ENCODE assay signal across 8 cellular contexts in the genomic region with DNA sequence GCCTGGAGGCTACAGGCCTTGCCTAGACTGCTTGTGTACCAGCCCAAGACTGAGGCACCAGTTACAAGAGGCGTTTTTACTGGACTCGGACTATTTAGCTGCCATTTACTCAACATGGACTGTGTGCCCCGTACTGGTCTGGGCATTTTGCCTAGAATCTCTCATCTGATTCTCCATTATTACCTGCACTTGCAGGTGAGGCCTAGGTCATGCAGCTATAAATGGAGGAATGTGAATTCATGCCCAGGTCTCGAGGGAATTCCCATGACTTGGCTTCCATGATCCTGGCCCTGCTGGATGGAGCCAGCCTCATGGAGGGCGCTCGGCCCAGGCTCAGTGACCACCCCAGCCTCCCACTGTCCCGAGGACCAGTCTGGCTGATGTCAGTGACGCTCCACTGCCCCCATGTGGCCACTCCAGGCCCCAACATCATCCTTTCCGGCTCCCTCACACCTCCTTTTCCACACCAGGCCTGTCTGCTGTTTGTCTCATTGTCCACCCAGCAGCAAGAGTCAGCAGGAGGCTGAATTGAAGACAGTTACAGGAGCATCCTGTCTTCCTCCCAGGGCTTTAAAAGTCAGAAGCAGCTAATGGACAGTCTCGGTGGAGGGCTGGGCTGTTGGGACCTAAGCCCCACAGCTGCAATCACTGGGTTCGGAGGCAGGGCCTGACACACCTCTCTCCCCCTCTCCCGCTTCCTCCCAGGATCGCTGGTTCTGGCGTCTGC. TPM values are rescaled to one million over a fixed set of nuclear protein-coding genes. Genes with fewer than 3 reads are reported as not detected.
DNase-seq lines count a peak whose midpoint lies in the region; ATAC-seq and TF ChIP-seq lines count a peak whose summit lies in the region.

No MANE protein-coding gene starts in this region.

- RAD21 ChIA-PET in HCT116 (lab: Charles Lee; ENCODE audit: low non-redundant PET in 1 of 2, low total read pairs in 2 of 2, uncharacterized antibody in 2 of 2, unreplicated experiment in 2 of 2) = interaction anchor here in 1 of 2 experiments (0.6 kb wide), 1 partner anchor 619 kb away, joined by 3 read pairs; no protein-coding TSS in a partner anchor

- ATAC-seq in CD8-positive, alpha-beta T cell = peak; percentile 79
- peak; percentile 89 for ATAC-seq in HCT116
- no peak for ATAC-seq in HG02571 (IDR thresholded peaks at IDR 0.05; ENCODE audit: unreplicated experiment)
- no peak for ATAC-seq in GM21723 (IDR thresholded peaks at IDR 0.05; ENCODE audit: unreplicated experiment)

- H3K9me3 Mint-ChIP-seq in CD8-positive, alpha-beta T cell = no peaks in the 10 kb centered on the region
- H3K9me3 Mint-ChIP-seq in osteocyte (ENCODE audit: unreplicated experiment) = no peaks in the 10 kb centered on the region

- no peak overlapping the region for H3K4me3 Mint-ChIP-seq in CD8-positive, alpha-beta T cell
- H3K4me3 Mint-ChIP-seq in osteocyte (ENCODE audit: unreplicated experiment) = no peak overlapping the region

- no peak overlapping the region for H3K4me3 ChIP-seq in CD8-positive, alpha-beta T cell (ENCODE audit: low read depth, low read length)
- no peak overlapping the region for H3K4me3 ChIP-seq in HCT116 (replicated peaks in 1 of 2; ENCODE audit: low read depth in 1 of 2, low read length in 2 of 2)

- H3K27me3 Mint-ChIP-seq in CD8-positive, alpha-beta T cell (ENCODE audit: low read depth) = no peaks in the 10 kb centered on the region
- no peaks in the 10 kb centered on the region for H3K27me3 Mint-ChIP-seq in osteocyte (ENCODE audit: unreplicated experiment)

- no TSS peak for BruUV-seq in HCT116 (replicated peaks; lab: Mats Ljungman, UMichigan)

- no peak overlapping the region for H3K27ac Mint-ChIP-seq in CD8-positive, alpha-beta T cell
- no peak overlapping the region for H3K27ac Mint-ChIP-seq in osteocyte (ENCODE audit: unreplicated experiment)

- peak; percentile 60 for TF ChIP-seq CTCF in CD8-positive, alpha-beta T cell (IDR thresholded peaks at IDR 0.05)
- TF ChIP-seq CTCF in HCT116 (IDR thresholded peaks at IDR 0.05 in 2 of 3, conservative IDR thresholded peaks at IDR 0.05 in 1 of 3; ENCODE audit: borderline replicate concordance in 1 of 3, insufficient read depth in 1 of 3, low read depth in 2 of 3, low read length in 2 of 3) (peak; percentile 60 to 89 (median 88); a peak in 5 of 6 replicates), osteocyte (IDR thresholded peaks at IDR 0.05) (peak; percentile 79)

- POLR2A ChIA-PET in CD8-positive, alpha-beta T cell (lab: Charles Lee) = interaction anchor here (0.8 to 1.5 kb wide), 3 partner anchors 15 to 432 kb away, joined by 3 to 5 read pairs (median 3); partner anchors contain the start of gene EIF6
- POLR2A ChIA-PET in HCT116 (lab: Charles Lee) = no interaction called here

- peaks cover 59% of the 10 kb centered on the region for H3K36me3 Mint-ChIP-seq in CD8-positive, alpha-beta T cell
- H3K36me3 Mint-ChIP-seq in osteocyte (ENCODE audit: unreplicated experiment) = peaks cover 13% of the 10 kb centered on the region

- TF ChIP-seq POLR2A in HCT116 (IDR thresholded peaks at IDR 0.05; ENCODE audit: borderline replicate concordance, extremely low read depth, insufficient read depth, insufficient read length) = no peak

- no peak overlapping the region for H2AFZ ChIP-seq in HCT116 (ENCODE audit: low read depth, low read length, poor library complexity, severe bottlenecking)

- no peaks in the 10 kb centered on the region for H3K9me2 ChIP-seq in HCT116 (ENCODE audit: insufficient read depth)

- no peaks in the 10 kb centered on the region for H3K4me1 ChIP-seq in CD8-positive, alpha-beta T cell (ENCODE audit: insufficient read depth, low read length)
- H3K4me1 ChIP-seq in HCT116 (ENCODE audit: control insufficient read depth in 1 of 2, insufficient read depth in 2 of 2, low read length in 2 of 2) = peaks cover 9 to 17% of the 10 kb centered on the region in 2 experiments

- no peak overlapping the region for H3K27ac ChIP-seq in CD8-positive, alpha-beta T cell (ENCODE audit: low read depth, low read length)
- H3K27ac ChIP-seq in HCT116 (ENCODE audit: low read depth, low read length) = no peak overlapping the region

- peak overlapping the region; percentile 30; the same call in 1 of the 2 replicates for H3K4me2 ChIP-seq in HCT116 (ENCODE audit: low read length)

- DNase-seq in CD8-positive, alpha-beta T cell = peak in 6 of 7 experiments; percentile 16 to 66 (median 51)
- DNase-seq in HCT116 (ENCODE audit: low read depth, low spot score) (no peak), OCI-M1 (lab: John Stamatoyannopoulos, UW) (peak; percentile 83), globus pallidus (ENCODE audit: low spot score) (peak; percentile 40), osteocyte (ENCODE audit: extremely low spot score, unreplicated experiment) (no peak)
- peak; percentile 51 for DNase-seq in activated naive CD4-positive, alpha-beta T cell treated with Interleukin-2 at 50 U/mL for 16 hours

- H3K27me3 ChIP-seq in CD8-positive, alpha-beta T cell (ENCODE audit: insufficient read depth, low read length) = no peaks in the 10 kb centered on the region
- no peaks in the 10 kb centered on the region for H3K27me3 ChIP-seq in HCT116 (ENCODE audit: insufficient read depth, low read length)

- CTCF ChIA-PET in CD8-positive, alpha-beta T cell (lab: Charles Lee) = interaction anchor here (0.6 to 6.6 kb wide), 14 partner anchors 10 to 173 kb away, joined by 3 to 54 read pairs (median 3); partner anchors contain the start of gene EDEM2
- CTCF ChIA-PET in HCT116 (lab: Charles Lee) = interaction anchor here (0.7 to 2.3 kb wide), 4 partner anchors 122 to 433 kb away, joined by 3 to 27 read pairs (median 6); partner anchors contain the start of gene EDEM2

- TF ChIP-seq RAD21 in HCT116 (IDR thresholded peaks at IDR 0.05; ENCODE audit: low read depth) = peak; percentile 84

- H4K20me1 ChIP-seq in HCT116 (ENCODE audit: insufficient read depth) = no peaks in the 10 kb centered on the region

- H3K9ac ChIP-seq in HCT116 (ENCODE audit: low read length) = no peak overlapping the region

- intact Hi-C loops in CD8-positive, alpha-beta T cell (cut with DNase I, micrococcal nuclease) = loop anchor here (1.0 to 5.0 kb wide), 7 partner anchors 37 to 435 kb away; partner anchors contain the start of gene EDEM2 (in 1 of the 2)
- intact Hi-C loops in HCT116 (cut with micrococcal nuclease) = loop anchor here (1.0 to 10.0 kb wide), 4 partner anchors 124 to 434 kb away; partner anchors contain the start of genes ACSS2 and GGT7

- peaks cover 21% of the 10 kb centered on the region for H3K36me3 ChIP-seq in CD8-positive, alpha-beta T cell (ENCODE audit: insufficient read depth, low read length)
- H3K36me3 ChIP-seq in HCT116 (ENCODE audit: control insufficient read depth in 1 of 2, insufficient read depth in 2 of 2, low read length in 2 of 2) = no peaks in the 10 kb centered on the region

- H3K9me3 ChIP-seq in CD8-positive, alpha-beta T cell (ENCODE audit: low read length) = no peaks in the 10 kb centered on the region
- no peaks in the 10 kb centered on the region for H3K9me3 ChIP-seq in HCT116 (ENCODE audit: control insufficient read depth in 1 of 2, insufficient read depth in 1 of 2, low read depth in 1 of 2, low read length in 2 of 2)

- H3K79me2 ChIP-seq in HCT116 (ENCODE audit: insufficient read depth, low read length) = no peaks in the 10 kb centered on the region

- H3K4me1 Mint-ChIP-seq in CD8-positive, alpha-beta T cell (ENCODE audit: low read depth) = peaks cover 9% of the 10 kb centered on the region
- no peaks in the 10 kb centered on the region for H3K4me1 Mint-ChIP-seq in osteocyte (ENCODE audit: unreplicated experiment)

TF ChIP-seq in HCT116, 20 proteins besides CTCF, POLR2A, EP300 and RAD21 (continues in another document):
- TF ChIP-seq EZH2 (IDR thresholded peaks at IDR 0.05) (no peak), TCF7L2 (IDR thresholded peaks at IDR 0.05; ENCODE audit: borderline replicate concordance, extremely low read depth, insufficient read depth, insufficient read length) (no peak), MAX (IDR thresholded peaks at IDR 0.05) (no peak), POLR2AphosphoS5 (IDR thresholded peaks at IDR 0.05; ENCODE audit: low read depth, low read length) (no peak), ZNF274 (IDR thresholded peaks at IDR 0.05; ENCODE audit: low read depth, low read length) (no peak), EGR1 (IDR thresholded peaks at IDR 0.05; ENCODE audit: low read depth) (no peak), SRF (IDR thresholded peaks at IDR 0.05; ENCODE audit: low read depth) (no peak), EZH2phosphoT487 (IDR thresholded peaks at IDR 0.05; ENCODE audit: borderline replicate concordance) (no peak), JUND (IDR thresholded peaks at IDR 0.05) (no peak), ZFX (IDR thresholded peaks at IDR 0.05) (no peak)
- TF ChIP-seq, protein P1, sequence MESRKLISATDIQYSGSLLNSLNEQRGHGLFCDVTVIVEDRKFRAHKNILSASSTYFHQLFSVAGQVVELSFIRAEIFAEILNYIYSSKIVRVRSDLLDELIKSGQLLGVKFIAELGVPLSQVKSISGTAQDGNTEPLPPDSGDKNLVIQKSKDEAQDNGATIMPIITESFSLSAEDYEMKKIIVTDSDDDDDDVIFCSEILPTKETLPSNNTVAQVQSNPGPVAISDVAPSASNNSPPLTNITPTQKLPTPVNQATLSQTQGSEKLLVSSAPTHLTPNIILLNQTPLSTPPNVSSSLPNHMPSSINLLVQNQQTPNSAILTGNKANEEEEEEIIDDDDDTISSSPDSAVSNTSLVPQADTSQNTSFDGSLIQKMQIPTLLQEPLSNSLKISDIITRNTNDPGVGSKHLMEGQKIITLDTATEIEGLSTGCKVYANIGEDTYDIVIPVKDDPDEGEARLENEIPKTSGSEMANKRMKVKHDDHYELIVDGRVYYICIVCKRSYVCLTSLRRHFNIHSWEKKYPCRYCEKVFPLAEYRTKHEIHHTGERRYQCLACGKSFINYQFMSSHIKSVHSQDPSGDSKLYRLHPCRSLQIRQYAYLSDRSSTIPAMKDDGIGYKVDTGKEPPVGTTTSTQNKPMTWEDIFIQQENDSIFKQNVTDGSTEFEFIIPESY (IDR thresholded peaks at IDR 0.05; ENCODE audit: extremely low read depth, insufficient replicate concordance, low read length) = no peak

RNA-seq across cellular contexts. Expression of gene MMP24OS, which starts 8.7 kb away (rescaled TPM):
- total RNA-seq in CD8-positive, alpha-beta T cell = 10 to 100 TPM; 64.5 to 67.1 TPM
- total RNA-seq in HCT116 (2021; ENCODE audit: unreplicated experiment) (59.6 TPM), osteocyte (118 and 120 TPM in 2 replicates)
- 57.1 and 60.2 TPM in 2 replicates for polyA plus RNA-seq in HCT116 (2012)

RNA-seq across cellular contexts. Expression of gene EIF6, which starts 15.4 kb away (rescaled TPM):
- 10 to 100 TPM; 41.7 to 43.2 TPM for total RNA-seq in CD8-positive, alpha-beta T cell
- 209 TPM for total RNA-seq in HCT116 (2021; ENCODE audit: unreplicated experiment)
- polyA plus RNA-seq in HCT116 (2012) = 265 and 299 TPM in 2 replicates
- 131 and 136 TPM in 2 replicates for total RNA-seq in osteocyte

RNA-seq across cellular contexts. Expression of gene FAM83C, which starts 23.0 kb away (rescaled TPM):
- total RNA-seq in CD8-positive, alpha-beta T cell = not detected
- total RNA-seq in HCT116 (2021; ENCODE audit: unreplicated experiment) (not detected), osteocyte (not detected in 2 replicates)
- not detected in 2 replicates for polyA plus RNA-seq in HCT116 (2012)

RNA-seq across cellular contexts. Expression of gene MMP24, which starts 42.7 kb away (rescaled TPM):
- under 1 TPM; 0.08 to 0.11 TPM for total RNA-seq in CD8-positive, alpha-beta T cell
- total RNA-seq in HCT116 (2021; ENCODE audit: unreplicated experiment) (not detected), osteocyte (0.54 and 0.63 TPM in 2 replicates)
- 0.33 and 0.39 TPM in 2 replicates for polyA plus RNA-seq in HCT116 (2012)

Comparison
In these comparisons a context has a peak if more than half of its experiments do, and no peak if none do; other contexts are left out.
1. ATAC-seq: peak in CD8-positive, alpha-beta T cell (single experiment) and HCT116 (single experiment); none in HG02571 (single experiment) and GM21723 (single experiment).
2. DNase-seq: peak in CD8-positive, alpha-beta T cell (6 of 7), OCI-M1 (single experiment), activated naive CD4-positive, alpha-beta T cell treated with Interleukin-2 at 50 U/mL for 16 hours (single experiment) and globus pallidus (single experiment); none in HCT116 (single experiment) and osteocyte (single experiment).
3. Peak in every context shown above with its lines, with median percentiles within 50 percentile points of each other: CTCF ChIP-seq.